In genomic region chr19:16660763-16661479, GRCh38 we compare ENCODE assay signal across 8 cellular contexts. TPM values are rescaled to one million over a fixed set of nuclear protein-coding genes. Genes with fewer than 3 reads are reported as not detected.
A peak's percentile ranks its signal among the peaks of the same experiment; 100 is the strongest.
DNase-seq lines count a peak whose midpoint lies in the region; ATAC-seq and TF ChIP-seq lines count a peak whose summit lies in the region.

TMEM38A (plus strand) TSS chr19:16661139; CDS start chr19:16661218, 79 bp downstream.

- 3% methylated on average over 24 of the region's 76 CpGs for WGBS in hepatocyte (ENCODE audit: low lambda C conversion rate, missing lambda C conversion rate)

- peaks cover 42% of the 10 kb centered on the region for H3K79me2 ChIP-seq in hepatocyte

- H3K4me3 ChIP-seq in SJCRH30 = peak within 1 kb of the TSS; percentile 90
- peak within 1 kb of the TSS; percentile 80 for H3K4me3 ChIP-seq in hepatocyte
- peak within 1 kb of the TSS; percentile 75 for H3K4me3 ChIP-seq in skeletal muscle cell (ENCODE audit: low read depth, low read length)

- H3K27me3 ChIP-seq in SJCRH30 (no peaks in the 10 kb centered on the region), hepatocyte (no peaks in the 10 kb centered on the region)

- H3K36me3 ChIP-seq in SJCRH30 = peaks cover 21% of the 10 kb centered on the region
- H3K36me3 ChIP-seq in hepatocyte (replicated peaks; ENCODE audit: insufficient read depth, low read depth) = no peaks in the 10 kb centered on the region

- H3K27ac ChIP-seq in SJCRH30 = peak within 1 kb of the TSS; percentile 83
- peak within 1 kb of the TSS; percentile 94 for H3K27ac ChIP-seq in hepatocyte

- no peak for TF ChIP-seq CTCF in hepatocyte (IDR thresholded peaks at IDR 0.05; ENCODE audit: poor library complexity)

- H3K9me3 ChIP-seq in SJCRH30 (replicated peaks) = no peaks in the 10 kb centered on the region
- H3K9me3 ChIP-seq in hepatocyte (ENCODE audit: low read depth) = no peaks in the 10 kb centered on the region

- peak; percentile 29 for ATAC-seq in HG02588 (IDR thresholded peaks at IDR 0.05; ENCODE audit: unreplicated experiment)
- no peak for ATAC-seq in GM19467 (IDR thresholded peaks at IDR 0.05; ENCODE audit: unreplicated experiment)

- H3K9me2 ChIP-seq in hepatocyte (replicated peaks; ENCODE audit: insufficient read depth) = no peaks in the 10 kb centered on the region

- peak within 1 kb of the TSS; percentile 89 for H3K4me2 ChIP-seq in hepatocyte

- H3K4me1 ChIP-seq in SJCRH30 = peaks cover 5% of the 10 kb centered on the region
- H3K4me1 ChIP-seq in hepatocyte (ENCODE audit: insufficient read depth) = peaks cover 10% of the 10 kb centered on the region

- DNase-seq in DMS53 (lab: John Stamatoyannopoulos, UW) (peak; percentile 82), SJCRH30 (peak; percentile 81 to 87), anterior cingulate cortex (lab: John Stamatoyannopoulos, UW) (peak in 33 of 58 donors; percentile 6 to 67 (median 34)), hepatocyte (ENCODE audit: low spot score) (peak; percentile 77), skeletal muscle cell (ENCODE audit: low read depth) (no peak), cerebellar nuclear complex (lab: John Stamatoyannopoulos, UW) (no peak)

- peaks cover 26% of the 10 kb centered on the region for H4K20me1 ChIP-seq in hepatocyte (ENCODE audit: insufficient read depth, poor library complexity, severe bottlenecking)

- H2AFZ ChIP-seq in hepatocyte = peak within 1 kb of the TSS; percentile 92

RNA-seq across cellular contexts. Expression of gene TMEM38A, which starts in this region (rescaled TPM):
- total RNA-seq in SJCRH30 (2014; rRNA removed; shearing (Covaris generic)) = 12.1 and 13.4 TPM in 2 replicates
- total RNA-seq in hepatocyte = 10.2 and 10.6 TPM in 2 replicates
- 9.3 and 10.9 TPM in 2 replicates for polyA plus RNA-seq in hepatocyte

Comparison
In these comparisons a context has a peak if more than half of its experiments do, and no peak if none do; other contexts are left out.
1. DNase-seq: peak in DMS53 (single experiment), SJCRH30 (2 of 2), anterior cingulate cortex (33 of 58) and hepatocyte (single experiment); none in skeletal muscle cell (single experiment) and cerebellar nuclear complex (0 of 2).
2. Peak in every context shown above with its lines, with median percentiles within 50 percentile points of each other: H3K4me3 ChIP-seq.